Comparison of ENCODE assay signal across 16 cellular contexts in the genomic region with DNA sequence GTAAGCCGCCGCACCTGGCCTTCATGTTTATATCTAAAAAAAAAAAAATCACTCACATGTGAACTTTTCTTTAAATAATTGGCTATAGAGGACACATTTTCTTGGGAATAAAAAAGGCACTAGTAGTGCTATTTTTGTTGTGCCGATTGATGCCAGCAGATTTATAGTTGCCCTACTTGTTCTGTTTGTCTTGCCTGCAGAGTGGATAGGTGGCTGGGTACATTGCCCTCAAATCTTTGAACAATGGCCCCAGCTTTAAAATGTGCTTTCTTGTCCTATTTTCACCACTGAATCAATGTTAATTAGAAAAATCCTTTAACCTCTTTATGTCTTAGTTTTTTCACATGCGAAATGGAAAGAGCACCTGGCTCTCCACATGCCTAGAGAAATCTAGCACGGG. TPM values are rescaled to one million over a fixed set of nuclear protein-coding genes. Genes with fewer than 3 reads are reported as not detected.
A peak's percentile ranks its signal among the peaks of the same experiment; 100 is the strongest.
DNase-seq lines count a peak whose midpoint lies in the region; TF ChIP-seq lines count a peak whose summit lies in the region.
"Had no signal": no experiment of that assay in that cellular context is flagged by ENCODE, and none has a peak within 500 bp of the region (broad histone marks: within the 10 kb centered on the region; RNA-seq: fewer than 3 reads in every experiment).

No MANE protein-coding gene starts in this region.

- no peak for TF ChIP-seq CTCF in hepatocyte (IDR thresholded peaks at IDR 0.05; ENCODE audit: poor library complexity)

- H3K27me3 ChIP-seq in HUES48 (ENCODE audit: control insufficient read depth, insufficient read depth, low read length) (no peaks in the 10 kb centered on the region), hepatocyte (no peaks in the 10 kb centered on the region), mucosa of rectum (ENCODE audit: control insufficient read depth in 2 of 2, insufficient read depth in 2 of 2, low read length in 2 of 2) (no peaks in the 10 kb centered on the region)

- peak overlapping the region; percentile 47 for H3K4me2 ChIP-seq in hepatocyte
- H3K4me2 ChIP-seq: GM23338 had no signal

- no peaks in the 10 kb centered on the region for H3K9me3 ChIP-seq in HUES48 (ENCODE audit: control insufficient read depth, insufficient read depth, low read length)
- no peaks in the 10 kb centered on the region for H3K9me3 ChIP-seq in hepatocyte (ENCODE audit: low read depth)
- H3K9me3 ChIP-seq in mucosa of rectum (ENCODE audit: control insufficient read depth in 2 of 2, low read length in 2 of 2) = no peaks in the 10 kb centered on the region

- H3K27ac ChIP-seq in HUES48 (ENCODE audit: low read depth, low read length) (peak overlapping the region; percentile 1), hepatocyte (peak overlapping the region; percentile 61), mucosa of rectum (ENCODE audit: low read depth in 2 of 2, low read length in 2 of 2) (peak overlapping the region; percentile 70 to 74)
- H3K27ac ChIP-seq: SK-N-MC had no signal

- no peaks in the 10 kb centered on the region for H3K9me2 ChIP-seq in hepatocyte (replicated peaks; ENCODE audit: insufficient read depth)

- H3K79me2 ChIP-seq in hepatocyte = no peaks in the 10 kb centered on the region

- no peaks in the 10 kb centered on the region for H3K4me1 ChIP-seq in HUES48 (ENCODE audit: control insufficient read depth, insufficient read depth, low read length)
- H3K4me1 ChIP-seq in hepatocyte (ENCODE audit: insufficient read depth) = peaks cover 27% of the 10 kb centered on the region
- peaks cover 26 to 38% of the 10 kb centered on the region in 2 donors for H3K4me1 ChIP-seq in mucosa of rectum (ENCODE audit: control insufficient read depth in 2 of 2, insufficient read depth in 2 of 2, low read length in 2 of 2)

- H3K36me3 ChIP-seq in HUES48 (ENCODE audit: control insufficient read depth, insufficient read depth, low read length) = no peaks in the 10 kb centered on the region
- H3K36me3 ChIP-seq in hepatocyte (replicated peaks; ENCODE audit: insufficient read depth, low read depth) = no peaks in the 10 kb centered on the region
- no peaks in the 10 kb centered on the region for H3K36me3 ChIP-seq in mucosa of rectum (ENCODE audit: control insufficient read depth in 2 of 2, insufficient read depth in 2 of 2, low read length in 2 of 2)

- no peak overlapping the region for H2AFZ ChIP-seq in hepatocyte
- H2AFZ ChIP-seq: GM23338 had no signal

- no peaks in the 10 kb centered on the region for H4K20me1 ChIP-seq in hepatocyte (ENCODE audit: insufficient read depth, poor library complexity, severe bottlenecking)

- DNase-seq in hepatocyte (ENCODE audit: low spot score) (no peak), nucleus accumbens (lab: John Stamatoyannopoulos, UW) (no peak), NCI-H526 treated with DMSO at 0.1 percent for 48 hours (lab: John Stamatoyannopoulos, UW) (no peak), NCI-H1092 treated with DMSO at 0.1 percent for 48 hours (lab: John Stamatoyannopoulos, UW) (no peak), cerebellar cortex (ENCODE audit: low spot score) (no peak)
- DNase-seq: GDM1; NCI-H1105; NCI-H1694; NCI-H748 treated with DMSO at 0.1 percent for 48 hours; NK-92 treated with Interleukin-12 subunit alpha and Interleukin-12 subunit beta, amount 100 ng/mL, for 24 hours; SHP77 had no signal

- H3K9ac ChIP-seq in HUES48 (ENCODE audit: low read depth, low read length) (no peak overlapping the region), mucosa of rectum (ENCODE audit: low read depth in 1 of 2, low read length in 2 of 2) (peak overlapping the region in 1 of 2 donors; percentile 33)

- H3K4me3 ChIP-seq in HUES48 (ENCODE audit: low read depth, low read length) (no peak overlapping the region), hepatocyte (no peak overlapping the region), mucosa of rectum (ENCODE audit: low read length in 2 of 2) (peak overlapping the region in 1 of 2 donors; percentile 32)
- H3K4me3 ChIP-seq: GM23338, K562, SK-N-MC had no signal

- WGBS in hepatocyte (ENCODE audit: low lambda C conversion rate, missing lambda C conversion rate) = 80% methylated on average over 5 of the region's 5 CpGs

RNA-seq across cellular contexts. Expression of a gene that starts 30.1 kb away (rescaled TPM):
- total RNA-seq in hepatocyte = 17.7 and 18.8 TPM in 2 replicates
- 11.0 and 11.7 TPM in 2 replicates for polyA plus RNA-seq in hepatocyte

Comparison
In these comparisons a context has a peak if more than half of its experiments do, and no peak if none do; other contexts are left out.
1. H3K27ac ChIP-seq: peak in every context shown above with its lines; median percentile 72 in mucosa of rectum; 61 in hepatocyte; 1 in HUES48.